Comparison of ENCODE assay signal across 8 cellular contexts in the genomic region with DNA sequence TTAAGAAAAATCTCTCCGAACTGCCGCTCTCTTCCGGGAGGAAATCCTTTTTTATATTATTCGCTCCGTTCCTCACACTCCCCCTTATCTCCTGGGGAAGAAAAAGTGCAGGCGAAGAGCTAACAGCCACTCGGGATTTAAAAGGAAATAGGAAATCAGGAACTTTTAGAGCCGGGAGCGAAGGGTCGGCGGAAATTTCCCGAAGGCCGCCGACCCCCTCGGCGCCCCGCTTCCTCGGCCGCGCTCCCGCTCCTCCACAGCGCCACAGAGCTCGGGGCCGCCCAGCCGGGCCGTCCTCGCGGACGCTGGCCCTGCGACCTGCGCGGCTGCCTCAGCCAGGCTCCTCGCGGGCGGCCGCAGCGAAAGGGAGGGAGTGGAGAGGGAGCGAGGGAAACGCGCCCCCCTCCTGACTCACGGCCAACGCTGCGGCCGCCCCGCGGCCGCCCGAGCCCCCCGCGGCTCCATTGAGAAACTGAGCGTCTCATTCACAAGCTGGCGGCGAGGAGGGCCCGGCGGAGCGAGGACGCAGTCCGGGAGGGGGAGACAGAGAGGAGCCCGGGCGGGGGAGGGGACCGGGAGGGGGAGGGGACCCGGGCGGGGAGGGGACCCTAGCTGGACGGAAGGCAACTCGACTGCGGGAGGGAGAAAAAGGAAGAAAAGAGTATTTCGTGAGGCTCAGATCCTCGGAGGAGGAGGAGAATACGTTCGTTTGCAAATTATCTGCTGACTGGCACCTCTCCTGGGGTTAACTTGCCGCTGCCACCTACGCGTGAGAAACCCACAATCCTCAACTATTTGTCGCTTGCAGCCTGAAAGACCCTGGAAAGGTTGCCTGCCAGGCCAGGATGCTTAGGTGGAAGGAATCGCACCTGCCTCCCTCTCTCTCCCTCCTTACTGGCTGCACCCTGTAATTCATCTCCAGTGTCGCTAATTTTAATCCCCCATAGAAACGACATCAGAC. TPM values are rescaled to one million over a fixed set of nuclear protein-coding genes. Genes with fewer than 3 reads are reported as not detected.
DNase-seq lines count a peak whose midpoint lies in the region; ATAC-seq and TF ChIP-seq lines count a peak whose summit lies in the region.

PTPN9 (minus strand) TSS at position 368 of the 961 bp plus-strand sequence. CDS start 539 bp downstream, outside the sequence.

- peak within 1 kb of the TSS; percentile 73 for H3K27ac ChIP-seq in CD4-positive, CD25-positive, alpha-beta regulatory T cell (ENCODE audit: insufficient read depth, low read length, poor library complexity, severe bottlenecking)
- H3K27ac ChIP-seq in SJCRH30 (peak within 1 kb of the TSS; percentile 63), foreskin keratinocyte (peak within 1 kb of the TSS; percentile 93)

- DNase-seq in CD4-positive, CD25-positive, alpha-beta regulatory T cell, result peak; percentile 55 to 79 (median 64)
- DNase-seq in GM20000 (ENCODE audit: low spot score) (peak; percentile 90), Kasumi-1 (lab: John Stamatoyannopoulos, UW) (peak; percentile 70 to 71), SJCRH30 (peak; percentile 83 to 85), activated gamma-delta T cell treated with Interleukin-2 at 50 U/mL for 16 hours (peak; percentile 66), foreskin keratinocyte (peak in 1 of 2 donors; percentile 36), neural crest cell (ENCODE audit: low read depth, low spot score) (peak; percentile 78)
- peak; percentile 69 to 73 for DNase-seq in stimulated activated naive CD8-positive, alpha-beta T cell treated with anti-CD3 and anti-CD28 coated beads, Interleukin-15, amount 100 ng/mL, for 72 hours

- H3K4me1 Mint-ChIP-seq in CD4-positive, CD25-positive, alpha-beta regulatory T cell, result peaks cover 7 to 30% (median 19%) of the 10 kb centered on the region in 4 donors
- H3K4me1 Mint-ChIP-seq in neural crest cell, result peaks cover 28% of the 10 kb centered on the region
- H3K4me1 Mint-ChIP-seq in stimulated activated naive CD8-positive, alpha-beta T cell treated with anti-CD3 and anti-CD28 coated beads, Interleukin-15, amount 100 ng/mL, for 72 hours, result peaks cover 21% of the 10 kb centered on the region

- H3K9me3 Mint-ChIP-seq in CD4-positive, CD25-positive, alpha-beta regulatory T cell, result peaks cover 0 to 4% (median 0%) of the 10 kb centered on the region in 7 donors
- no peaks in the 10 kb centered on the region for H3K9me3 Mint-ChIP-seq in neural crest cell
- no peaks in the 10 kb centered on the region for H3K9me3 Mint-ChIP-seq in stimulated activated naive CD8-positive, alpha-beta T cell treated with anti-CD3 and anti-CD28 coated beads, Interleukin-15, amount 100 ng/mL, for 72 hours

- H3K9me3 ChIP-seq in CD4-positive, CD25-positive, alpha-beta regulatory T cell (ENCODE audit: control insufficient read depth in 2 of 2, low read length in 2 of 2), result no peaks in the 10 kb centered on the region
- no peaks in the 10 kb centered on the region for H3K9me3 ChIP-seq in SJCRH30 (replicated peaks)

- no peaks in the 10 kb centered on the region for H3K36me3 ChIP-seq in CD4-positive, CD25-positive, alpha-beta regulatory T cell (ENCODE audit: control insufficient read depth, insufficient read depth, low read length)
- H3K36me3 ChIP-seq in SJCRH30, result peaks cover 4% of the 10 kb centered on the region; the same call in 1 of the 2 replicates

- H3K36me3 Mint-ChIP-seq in CD4-positive, CD25-positive, alpha-beta regulatory T cell, result no peaks in the 10 kb centered on the region
- H3K36me3 Mint-ChIP-seq in neural crest cell (ENCODE audit: low read depth), result peaks cover 1% of the 10 kb centered on the region

- no peaks in the 10 kb centered on the region for H3K27me3 ChIP-seq in CD4-positive, CD25-positive, alpha-beta regulatory T cell (ENCODE audit: control insufficient read depth, insufficient read depth, low read length)
- no peaks in the 10 kb centered on the region for H3K27me3 ChIP-seq in SJCRH30
- H3K27me3 ChIP-seq in foreskin keratinocyte, result no peaks in the 10 kb centered on the region

- H3K4me3 Mint-ChIP-seq in CD4-positive, CD25-positive, alpha-beta regulatory T cell, result peak within 1 kb of the TSS; percentile 93 to 98 (median 96)
- H3K4me3 Mint-ChIP-seq in neural crest cell, result peak within 1 kb of the TSS; percentile 99
- H3K4me3 Mint-ChIP-seq in stimulated activated naive CD8-positive, alpha-beta T cell treated with anti-CD3 and anti-CD28 coated beads, Interleukin-15, amount 100 ng/mL, for 72 hours, result peak within 1 kb of the TSS; percentile 92 to 94

- TF ChIP-seq CTCF in GM20000 (IDR thresholded peaks at IDR 0.05; ENCODE audit: extremely low read depth, missing control alignments) (no peak), foreskin keratinocyte (conservative IDR thresholded peaks at IDR 0.05) (peak; percentile 56), neural crest cell (conservative IDR thresholded peaks at IDR 0.05) (peak; percentile 61)

- peak; percentile 81 to 83 for ATAC-seq in CD4-positive, CD25-positive, alpha-beta regulatory T cell (ENCODE audit: low read depth in 2 of 2)
- peak; percentile 70 for ATAC-seq in foreskin keratinocyte
- peak; percentile 88 for ATAC-seq in stimulated activated naive CD8-positive, alpha-beta T cell treated with anti-CD3 and anti-CD28 coated beads, Interleukin-15, amount 100 ng/mL, for 72 hours

- no peaks in the 10 kb centered on the region for H3K27me3 Mint-ChIP-seq in CD4-positive, CD25-positive, alpha-beta regulatory T cell
- H3K27me3 Mint-ChIP-seq in neural crest cell (ENCODE audit: low read depth), result no peaks in the 10 kb centered on the region
- H3K27me3 Mint-ChIP-seq in stimulated activated naive CD8-positive, alpha-beta T cell treated with anti-CD3 and anti-CD28 coated beads, Interleukin-15, amount 100 ng/mL, for 72 hours, result no peaks in the 10 kb centered on the region

- H3K27ac Mint-ChIP-seq in CD4-positive, CD25-positive, alpha-beta regulatory T cell, result peak within 1 kb of the TSS; percentile 82 to 95 (median 95)
- peak within 1 kb of the TSS; percentile 98 for H3K27ac Mint-ChIP-seq in neural crest cell (ENCODE audit: unreplicated experiment)
- peak within 1 kb of the TSS; percentile 97 to 98 for H3K27ac Mint-ChIP-seq in stimulated activated naive CD8-positive, alpha-beta T cell treated with anti-CD3 and anti-CD28 coated beads, Interleukin-15, amount 100 ng/mL, for 72 hours

- H3K4me3 ChIP-seq in CD4-positive, CD25-positive, alpha-beta regulatory T cell (ENCODE audit: low read depth, low read length), result peak within 1 kb of the TSS; percentile 89
- peak within 1 kb of the TSS; percentile 93 for H3K4me3 ChIP-seq in SJCRH30

- peaks cover 24% of the 10 kb centered on the region for H3K4me1 ChIP-seq in CD4-positive, CD25-positive, alpha-beta regulatory T cell (ENCODE audit: control insufficient read depth, insufficient read depth, low read length, poor library complexity, severe bottlenecking)
- peaks cover 6% of the 10 kb centered on the region; the same call in 1 of the 2 replicates for H3K4me1 ChIP-seq in SJCRH30
- H3K4me1 ChIP-seq in foreskin keratinocyte, result no peaks in the 10 kb centered on the region

RNA-seq across cellular contexts. Expression of gene PTPN9, which starts in this region (rescaled TPM):
- 24.7 TPM for total RNA-seq in CD4-positive, CD25-positive, alpha-beta regulatory T cell
- polyA plus RNA-seq in CD4-positive, CD25-positive, alpha-beta regulatory T cell, result 10 to 100 TPM; 18.3 to 29.8 (median 23.3) TPM
- 22.0 and 22.5 TPM in 2 replicates for total RNA-seq in SJCRH30 (2014; rRNA removed; shearing (Covaris generic))
- total RNA-seq in foreskin keratinocyte (27.0 and 29.3 TPM in 2 replicates), neural crest cell (41.1 and 42.0 TPM in 2 replicates)
- polyA plus RNA-seq in foreskin keratinocyte, result 15.6 and 18.1 TPM in 2 replicates
